ENCODE assay signal across 9 cellular contexts in genomic region chr9:122389799-122390481, GRCh38. TPM values are rescaled to one million over a fixed set of nuclear protein-coding genes. Genes with fewer than 3 reads are reported as not detected.
DNase-seq lines count a peak whose midpoint lies in the region; ATAC-seq and TF ChIP-seq lines count a peak whose summit lies in the region.
"Had no signal": no experiment of that assay in that cellular context is flagged by ENCODE, and none has a peak within 500 bp of the region (broad histone marks: within the 10 kb centered on the region; RNA-seq: fewer than 3 reads in every experiment).

No MANE protein-coding gene starts in this region.

- H3K4me1 Mint-ChIP-seq in nephron progenitor cell, result peaks cover 12% of the 10 kb centered on the region

- H3K4me3 ChIP-seq in tibial artery, result no peak overlapping the region

- no peaks in the 10 kb centered on the region for H3K9me3 ChIP-seq in tibial artery

- no peaks in the 10 kb centered on the region for H3K36me3 ChIP-seq in tibial artery

- ATAC-seq in GM18861 (IDR thresholded peaks at IDR 0.05; ENCODE audit: unreplicated experiment) (peak; percentile 59), HG03432 (IDR thresholded peaks at IDR 0.05; ENCODE audit: unreplicated experiment) (peak; percentile 81), HG03108 (IDR thresholded peaks at IDR 0.05; ENCODE audit: unreplicated experiment) (no peak), GM21528 (IDR thresholded peaks at IDR 0.05; ENCODE audit: low FRiP score, unreplicated experiment) (no peak)
- ATAC-seq: right cardiac atrium had no signal

- peaks cover 0 to 14% (median 3%) of the 10 kb centered on the region in 4 donors for H3K4me1 ChIP-seq in tibial artery

- no peak overlapping the region for H3K27ac ChIP-seq in tibial artery

- H3K4me3 Mint-ChIP-seq in nephron progenitor cell, result no peak overlapping the region

- H3K27me3 Mint-ChIP-seq in nephron progenitor cell (ENCODE audit: low read depth, poor library complexity), result peaks cover 14% of the 10 kb centered on the region

- no peaks in the 10 kb centered on the region for H3K9me3 Mint-ChIP-seq in nephron progenitor cell

- TF ChIP-seq CTCF in nephron progenitor cell (IDR thresholded peaks at IDR 0.05) (no peak), tibial artery (IDR thresholded peaks at IDR 0.05) (no peak)

- no peaks in the 10 kb centered on the region for H3K27me3 ChIP-seq in tibial artery

- peak overlapping the region; percentile 1 for H3K27ac Mint-ChIP-seq in nephron progenitor cell

- DNase-seq in RPMI7951 (ENCODE audit: low read depth), result peak; percentile 46
- DNase-seq in nephron progenitor cell, result no peak
- no peak for DNase-seq in DMS114 treated with DMSO at 0.1 percent for 48 hours (lab: John Stamatoyannopoulos, UW; ENCODE audit: unreplicated experiment)
- no peak for DNase-seq in tibial artery
- DNase-seq: right cardiac atrium had no signal

- no peaks in the 10 kb centered on the region for H3K36me3 Mint-ChIP-seq in nephron progenitor cell (ENCODE audit: low read depth)

- intact Hi-C loops in tibial artery (cut with DNase I; ENCODE audit: low total_unique reads), result no loop called here

RNA-seq across cellular contexts. Expression of gene PTGS1, which starts 19.1 kb away (rescaled TPM):
- total RNA-seq in RPMI7951 (2014; rRNA removed; shearing (Covaris generic)), result 10.1 and 11.5 TPM in 2 replicates

Comparison
In these comparisons a context has a peak if more than half of its experiments do, and no peak if none do; other contexts are left out.
1. ATAC-seq: peak in GM18861 (single experiment) and HG03432 (single experiment); none in HG03108 (single experiment) and GM21528 (single experiment).